ENCODE assay signal across 8 cellular contexts in the genomic region with DNA sequence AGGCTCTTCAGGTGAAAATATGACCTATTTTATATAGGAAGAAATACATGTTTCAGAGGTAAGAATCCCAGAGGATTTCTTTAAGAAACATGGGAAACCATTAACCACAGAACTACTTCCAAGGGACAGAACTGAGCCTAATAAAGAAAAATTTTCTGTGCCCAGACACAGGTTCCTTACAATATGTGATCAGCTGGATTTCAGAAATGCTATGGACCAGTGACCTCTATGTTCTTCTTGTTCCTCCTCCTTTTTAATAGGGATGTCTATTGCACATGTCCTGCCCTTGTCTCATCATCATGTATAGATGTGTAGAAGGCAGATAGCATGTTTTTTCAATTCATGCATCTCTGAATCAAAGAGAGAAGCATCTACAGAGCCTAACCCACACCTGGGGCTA.
"Had no signal": no experiment of that assay in that cellular context is flagged by ENCODE, and none has a peak within 500 bp of the region (broad histone marks: within the 10 kb centered on the region; RNA-seq: fewer than 3 reads in every experiment).

No MANE protein-coding gene starts in this region.

- H3K4me3 Mint-ChIP-seq: IgD-negative memory B cell had no signal

- H3K9ac ChIP-seq: KMS-11 had no signal

- DNase-seq: IMR-90, KBM-7, KG1 had no signal

- H3K4me1 Mint-ChIP-seq: IgD-negative memory B cell had no signal

- H3K36me3 Mint-ChIP-seq: IgD-negative memory B cell had no signal

- FAIRE-seq: HepG2, HTR-8/SVneo had no signal

- H3K27ac ChIP-seq: HL-60, KMS-11 had no signal

- H3K4me2 ChIP-seq: KMS-11 had no signal

- ATAC-seq: HepG2 had no signal

- H3K27ac Mint-ChIP-seq: IgD-negative memory B cell had no signal
